28 cellular contexts compared by ENCODE assay signal in genomic region chr19:7844951-7845350, GRCh38. TPM values are rescaled to one million over a fixed set of nuclear protein-coding genes. Genes with fewer than 3 reads are reported as not detected.
"Had no signal": no experiment of that assay in that cellular context is flagged by ENCODE, and none has a peak within 500 bp of the region (broad histone marks: within the 10 kb centered on the region; RNA-seq: fewer than 3 reads in every experiment).

No MANE protein-coding gene starts in this region.

- H3K27ac ChIP-seq: body of pancreas, epithelial cell of prostate, esophagus squamous epithelium, pancreas, psoas muscle, stomach, suprapubic skin, tibial nerve had no signal

- DNase-seq: activated CD4-positive, alpha-beta T cell treated with anti-CD3 and anti-CD28 coated beads for 4 hours; activated CD4-positive, alpha-beta T cell treated with anti-CD3 and anti-CD28 coated beads, Interleukin-2, amount 50 U/mL, for 4 hours; activated effector memory CD4-positive, alpha-beta T cell treated with Interleukin-2 at 50 U/mL for 16 hours; activated naive CD4-positive, alpha-beta T cell treated with Interleukin-2 at 50 U/mL for 16 hours; activated T-cell treated with anti-CD3 and anti-CD28 coated beads for 4 hours; body of pancreas; cortex of kidney; effector CD4-positive, alpha-beta T cell; esophagus squamous epithelium; foreskin melanocyte; left colon; naive B cell; nephron progenitor cell; pancreas; psoas muscle; stimulated activated CD4-positive, alpha-beta T cell treated with anti-CD3 and anti-CD28 coated beads, Interleukin-2, amount 100 ng/mL, for 24 hours; stimulated activated naive B cell treated with anti-CD40 and anti-IgM and Interleukin-4, amounts not matched to agents 10 μg/mL and 1 μg/mL and 100 μg/mL, for 72 hours; stomach; T-cell had no signal

- ATAC-seq: body of pancreas; left colon; pancreas; psoas muscle; stimulated activated naive B cell treated with anti-CD40 and anti-IgM and Interleukin-4, amounts not matched to agents 10 μg/mL and 1 μg/mL and 100 μg/mL, for 72 hours; T-cell had no signal

- H3K9me3 ChIP-seq: body of pancreas, esophagus squamous epithelium, pancreas, psoas muscle, stomach, suprapubic skin, tibial nerve had no signal

- H3K4me1 ChIP-seq: pancreas, psoas muscle, tibial nerve had no signal

- H3K27me3 ChIP-seq: body of pancreas, esophagus squamous epithelium, pancreas, stomach, suprapubic skin, tibial nerve had no signal

- H3K4me3 ChIP-seq: body of pancreas, esophagus squamous epithelium, pancreas, psoas muscle, smooth muscle cell, stomach, suprapubic skin, tibial nerve had no signal

- H3K36me3 ChIP-seq: esophagus squamous epithelium, pancreas had no signal

RNA-seq across cellular contexts. Expression of gene PRR36, which starts 29.2 kb away (rescaled TPM):
- total RNA-seq: glomerular endothelial cell, liver, psoas muscle had no signal
- polyA plus RNA-seq: keratinocyte, psoas muscle had no signal

RNA-seq across cellular contexts. Expression of gene LRRC8E, which starts 43.4 kb away (rescaled TPM):
- total RNA-seq: cerebellum had no signal
- polyA plus RNA-seq: aorta had no signal
